ENCODE assay signal across 1 cellular context in the genomic region with DNA sequence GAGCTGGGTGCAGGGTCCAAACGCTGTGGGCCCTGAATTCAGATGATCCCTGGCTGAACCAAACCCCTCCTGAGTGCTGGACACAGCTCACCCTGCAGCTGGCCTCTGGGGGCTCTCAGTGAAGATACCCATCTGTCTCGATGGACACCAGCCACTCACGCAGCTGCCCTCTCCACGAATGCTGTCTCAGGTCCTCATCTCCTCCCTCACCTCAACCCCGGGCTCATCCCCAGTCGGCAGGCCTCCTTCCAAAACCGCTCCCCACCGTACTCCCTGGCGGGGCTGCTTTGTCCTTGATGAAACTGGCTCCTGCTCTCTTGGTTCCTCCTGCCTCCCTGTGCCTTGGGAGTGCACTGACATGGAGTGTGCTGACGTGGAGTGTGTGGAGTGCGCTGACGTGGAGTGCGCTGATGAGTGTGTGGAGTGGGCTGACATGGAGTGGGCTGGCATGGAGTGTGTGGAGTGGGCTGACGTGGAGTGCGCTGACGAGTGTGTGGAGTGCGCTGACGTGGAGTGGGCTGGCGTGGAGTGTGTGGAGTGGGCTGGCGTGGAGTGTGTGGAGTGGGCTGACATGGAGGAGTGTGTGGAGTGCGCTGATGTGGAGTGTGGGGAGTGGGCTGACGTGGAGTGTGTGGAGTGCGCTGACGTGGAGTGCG.
TF ChIP-seq lines count a peak whose summit lies in the region.

No MANE protein-coding gene starts in this region.

TF ChIP-seq in WTC11, 78 proteins besides CTCF, POLR2A, EP300 and RAD21:
- TF ChIP-seq KAT7 (CRISPR knock-in tag; IDR thresholded peaks at IDR 0.05; ENCODE audit: borderline replicate concordance) = no peak
- TF ChIP-seq, protein P1, sequence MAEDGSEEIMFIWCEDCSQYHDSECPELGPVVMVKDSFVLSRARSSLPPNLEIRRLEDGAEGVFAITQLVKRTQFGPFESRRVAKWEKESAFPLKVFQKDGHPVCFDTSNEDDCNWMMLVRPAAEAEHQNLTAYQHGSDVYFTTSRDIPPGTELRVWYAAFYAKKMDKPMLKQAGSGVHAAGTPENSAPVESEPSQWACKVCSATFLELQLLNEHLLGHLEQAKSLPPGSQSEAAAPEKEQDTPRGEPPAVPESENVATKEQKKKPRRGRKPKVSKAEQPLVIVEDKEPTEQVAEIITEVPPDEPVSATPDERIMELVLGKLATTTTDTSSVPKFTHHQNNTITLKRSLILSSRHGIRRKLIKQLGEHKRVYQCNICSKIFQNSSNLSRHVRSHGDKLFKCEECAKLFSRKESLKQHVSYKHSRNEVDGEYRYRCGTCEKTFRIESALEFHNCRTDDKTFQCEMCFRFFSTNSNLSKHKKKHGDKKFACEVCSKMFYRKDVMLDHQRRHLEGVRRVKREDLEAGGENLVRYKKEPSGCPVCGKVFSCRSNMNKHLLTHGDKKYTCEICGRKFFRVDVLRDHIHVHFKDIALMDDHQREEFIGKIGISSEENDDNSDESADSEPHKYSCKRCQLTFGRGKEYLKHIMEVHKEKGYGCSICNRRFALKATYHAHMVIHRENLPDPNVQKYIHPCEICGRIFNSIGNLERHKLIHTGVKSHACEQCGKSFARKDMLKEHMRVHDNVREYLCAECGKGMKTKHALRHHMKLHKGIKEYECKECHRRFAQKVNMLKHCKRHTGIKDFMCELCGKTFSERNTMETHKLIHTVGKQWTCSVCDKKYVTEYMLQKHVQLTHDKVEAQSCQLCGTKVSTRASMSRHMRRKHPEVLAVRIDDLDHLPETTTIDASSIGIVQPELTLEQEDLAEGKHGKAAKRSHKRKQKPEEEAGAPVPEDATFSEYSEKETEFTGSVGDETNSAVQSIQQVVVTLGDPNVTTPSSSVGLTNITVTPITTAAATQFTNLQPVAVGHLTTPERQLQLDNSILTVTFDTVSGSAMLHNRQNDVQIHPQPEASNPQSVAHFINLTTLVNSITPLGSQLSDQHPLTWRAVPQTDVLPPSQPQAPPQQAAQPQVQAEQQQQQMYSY (CRISPR knock-in tag; IDR thresholded peaks at IDR 0.05) = no peak
- TF ChIP-seq, protein P2, sequence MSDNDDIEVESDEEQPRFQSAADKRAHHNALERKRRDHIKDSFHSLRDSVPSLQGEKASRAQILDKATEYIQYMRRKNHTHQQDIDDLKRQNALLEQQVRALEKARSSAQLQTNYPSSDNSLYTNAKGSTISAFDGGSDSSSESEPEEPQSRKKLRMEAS (CRISPR knock-in tag; IDR thresholded peaks at IDR 0.05) = no peak
- TF ChIP-seq, protein P3, sequence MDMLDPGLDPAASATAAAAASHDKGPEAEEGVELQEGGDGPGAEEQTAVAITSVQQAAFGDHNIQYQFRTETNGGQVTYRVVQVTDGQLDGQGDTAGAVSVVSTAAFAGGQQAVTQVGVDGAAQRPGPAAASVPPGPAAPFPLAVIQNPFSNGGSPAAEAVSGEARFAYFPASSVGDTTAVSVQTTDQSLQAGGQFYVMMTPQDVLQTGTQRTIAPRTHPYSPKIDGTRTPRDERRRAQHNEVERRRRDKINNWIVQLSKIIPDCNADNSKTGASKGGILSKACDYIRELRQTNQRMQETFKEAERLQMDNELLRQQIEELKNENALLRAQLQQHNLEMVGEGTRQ (CRISPR knock-in tag; IDR thresholded peaks at IDR 0.05) = no peak
- TF ChIP-seq CREM (CRISPR knock-in tag; IDR thresholded peaks at IDR 0.05) = no peak
- TF ChIP-seq RELA (CRISPR knock-in tag; IDR thresholded peaks at IDR 0.05; ENCODE audit: borderline replicate concordance) = no peak
- TF ChIP-seq, protein P4, sequence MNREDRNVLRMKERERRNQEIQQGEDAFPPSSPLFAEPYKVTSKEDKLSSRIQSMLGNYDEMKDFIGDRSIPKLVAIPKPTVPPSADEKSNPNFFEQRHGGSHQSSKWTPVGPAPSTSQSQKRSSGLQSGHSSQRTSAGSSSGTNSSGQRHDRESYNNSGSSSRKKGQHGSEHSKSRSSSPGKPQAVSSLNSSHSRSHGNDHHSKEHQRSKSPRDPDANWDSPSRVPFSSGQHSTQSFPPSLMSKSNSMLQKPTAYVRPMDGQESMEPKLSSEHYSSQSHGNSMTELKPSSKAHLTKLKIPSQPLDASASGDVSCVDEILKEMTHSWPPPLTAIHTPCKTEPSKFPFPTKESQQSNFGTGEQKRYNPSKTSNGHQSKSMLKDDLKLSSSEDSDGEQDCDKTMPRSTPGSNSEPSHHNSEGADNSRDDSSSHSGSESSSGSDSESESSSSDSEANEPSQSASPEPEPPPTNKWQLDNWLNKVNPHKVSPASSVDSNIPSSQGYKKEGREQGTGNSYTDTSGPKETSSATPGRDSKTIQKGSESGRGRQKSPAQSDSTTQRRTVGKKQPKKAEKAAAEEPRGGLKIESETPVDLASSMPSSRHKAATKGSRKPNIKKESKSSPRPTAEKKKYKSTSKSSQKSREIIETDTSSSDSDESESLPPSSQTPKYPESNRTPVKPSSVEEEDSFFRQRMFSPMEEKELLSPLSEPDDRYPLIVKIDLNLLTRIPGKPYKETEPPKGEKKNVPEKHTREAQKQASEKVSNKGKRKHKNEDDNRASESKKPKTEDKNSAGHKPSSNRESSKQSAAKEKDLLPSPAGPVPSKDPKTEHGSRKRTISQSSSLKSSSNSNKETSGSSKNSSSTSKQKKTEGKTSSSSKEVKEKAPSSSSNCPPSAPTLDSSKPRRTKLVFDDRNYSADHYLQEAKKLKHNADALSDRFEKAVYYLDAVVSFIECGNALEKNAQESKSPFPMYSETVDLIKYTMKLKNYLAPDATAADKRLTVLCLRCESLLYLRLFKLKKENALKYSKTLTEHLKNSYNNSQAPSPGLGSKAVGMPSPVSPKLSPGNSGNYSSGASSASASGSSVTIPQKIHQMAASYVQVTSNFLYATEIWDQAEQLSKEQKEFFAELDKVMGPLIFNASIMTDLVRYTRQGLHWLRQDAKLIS (CRISPR knock-in tag; IDR thresholded peaks at IDR 0.05; ENCODE audit: borderline replicate concordance) = no peak
- TF ChIP-seq ZNF219 (CRISPR knock-in tag; IDR thresholded peaks at IDR 0.05; ENCODE audit: borderline replicate concordance) = no peak
- no peak for TF ChIP-seq TP53 (CRISPR knock-in tag; IDR thresholded peaks at IDR 0.05)
- TF ChIP-seq, protein P5, sequence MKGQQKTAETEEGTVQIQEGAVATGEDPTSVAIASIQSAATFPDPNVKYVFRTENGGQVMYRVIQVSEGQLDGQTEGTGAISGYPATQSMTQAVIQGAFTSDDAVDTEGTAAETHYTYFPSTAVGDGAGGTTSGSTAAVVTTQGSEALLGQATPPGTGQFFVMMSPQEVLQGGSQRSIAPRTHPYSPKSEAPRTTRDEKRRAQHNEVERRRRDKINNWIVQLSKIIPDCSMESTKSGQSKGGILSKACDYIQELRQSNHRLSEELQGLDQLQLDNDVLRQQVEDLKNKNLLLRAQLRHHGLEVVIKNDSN (CRISPR knock-in tag; IDR thresholded peaks at IDR 0.05) = no peak
- TF ChIP-seq SOX15 (CRISPR knock-in tag; IDR thresholded peaks at IDR 0.05) = no peak
- TF ChIP-seq ZNF317 (CRISPR knock-in tag; IDR thresholded peaks at IDR 0.05; ENCODE audit: borderline replicate concordance, low read depth) = no peak
- TF ChIP-seq, protein P6, sequence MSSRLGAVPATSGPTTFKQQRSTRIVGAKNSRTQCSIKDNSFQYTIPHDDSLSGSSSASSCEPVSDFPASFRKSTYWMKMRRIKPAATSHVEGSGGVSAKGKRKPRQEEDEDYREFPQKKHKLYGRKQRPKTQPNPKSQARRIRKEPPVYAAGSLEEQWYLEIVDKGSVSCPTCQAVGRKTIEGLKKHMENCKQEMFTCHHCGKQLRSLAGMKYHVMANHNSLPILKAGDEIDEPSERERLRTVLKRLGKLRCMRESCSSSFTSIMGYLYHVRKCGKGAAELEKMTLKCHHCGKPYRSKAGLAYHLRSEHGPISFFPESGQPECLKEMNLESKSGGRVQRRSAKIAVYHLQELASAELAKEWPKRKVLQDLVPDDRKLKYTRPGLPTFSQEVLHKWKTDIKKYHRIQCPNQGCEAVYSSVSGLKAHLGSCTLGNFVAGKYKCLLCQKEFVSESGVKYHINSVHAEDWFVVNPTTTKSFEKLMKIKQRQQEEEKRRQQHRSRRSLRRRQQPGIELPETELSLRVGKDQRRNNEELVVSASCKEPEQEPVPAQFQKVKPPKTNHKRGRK (CRISPR knock-in tag; IDR thresholded peaks at IDR 0.05; ENCODE audit: borderline replicate concordance) = no peak
- TF ChIP-seq CREB1 (CRISPR knock-in tag; IDR thresholded peaks at IDR 0.05) = no peak
- TF ChIP-seq, protein P7, sequence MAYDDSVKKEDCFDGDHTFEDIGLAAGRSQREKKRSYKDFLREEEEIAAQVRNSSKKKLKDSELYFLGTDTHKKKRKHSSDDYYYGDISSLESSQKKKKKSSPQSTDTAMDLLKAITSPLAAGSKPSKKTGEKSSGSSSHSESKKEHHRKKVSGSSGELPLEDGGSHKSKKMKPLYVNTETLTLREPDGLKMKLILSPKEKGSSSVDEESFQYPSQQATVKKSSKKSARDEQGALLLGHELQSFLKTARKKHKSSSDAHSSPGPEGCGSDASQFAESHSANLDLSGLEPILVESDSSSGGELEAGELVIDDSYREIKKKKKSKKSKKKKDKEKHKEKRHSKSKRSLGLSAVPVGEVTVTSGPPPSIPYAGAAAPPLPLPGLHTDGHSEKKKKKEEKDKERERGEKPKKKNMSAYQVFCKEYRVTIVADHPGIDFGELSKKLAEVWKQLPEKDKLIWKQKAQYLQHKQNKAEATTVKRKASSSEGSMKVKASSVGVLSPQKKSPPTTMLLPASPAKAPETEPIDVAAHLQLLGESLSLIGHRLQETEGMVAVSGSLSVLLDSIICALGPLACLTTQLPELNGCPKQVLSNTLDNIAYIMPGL (CRISPR knock-in tag; IDR thresholded peaks at IDR 0.05) = no peak
TF ChIP-seq in WTC11: peak in this region for 0.
